ENCODE assay signal across 21 cellular contexts in the genomic region with DNA sequence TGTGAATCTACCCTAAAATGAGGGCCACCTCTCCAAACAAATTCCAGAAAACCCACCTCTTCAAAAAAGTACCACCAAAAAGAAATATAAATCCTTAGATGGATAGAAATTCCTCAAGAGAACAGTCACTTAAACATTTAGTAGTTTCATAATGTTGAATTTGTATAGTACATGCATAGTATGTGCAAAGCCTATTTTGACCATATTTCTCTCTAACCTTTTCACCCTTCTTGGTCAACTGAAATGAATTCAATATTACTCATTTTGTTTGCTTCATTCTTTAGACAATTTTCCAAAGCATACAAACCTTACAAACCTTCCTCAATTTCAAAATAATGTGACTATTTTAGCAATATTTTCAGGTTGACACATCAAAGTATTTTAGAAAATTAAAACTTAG. TPM values are rescaled to one million over a fixed set of nuclear protein-coding genes. Genes with fewer than 3 reads are reported as not detected.
A peak's percentile ranks its signal among the peaks of the same experiment; 100 is the strongest.
DNase-seq lines count a peak whose midpoint lies in the region; ATAC-seq, FAIRE-seq and TF ChIP-seq lines count a peak whose summit lies in the region.
"Had no signal": no experiment of that assay in that cellular context is flagged by ENCODE, and none has a peak within 500 bp of the region (broad histone marks: within the 10 kb centered on the region; RNA-seq: fewer than 3 reads in every experiment).

No MANE protein-coding gene starts in this region.

- no peaks in the 10 kb centered on the region for H3K79me2 ChIP-seq in GM23248 (ENCODE audit: insufficient read depth)
- no peaks in the 10 kb centered on the region for H3K79me2 ChIP-seq in smooth muscle cell (ENCODE audit: low read depth)

- no peaks in the 10 kb centered on the region for H3K9me2 ChIP-seq in GM23248 (ENCODE audit: insufficient read depth)

- no peak overlapping the region for H2AFZ ChIP-seq in GM23248
- no peak overlapping the region for H2AFZ ChIP-seq in smooth muscle cell (ENCODE audit: low read depth)

- H3K4me1 ChIP-seq in GM23248 (ENCODE audit: insufficient read depth) (no peaks in the 10 kb centered on the region), adipocyte (ENCODE audit: control insufficient read depth, insufficient read depth, low read length) (peaks cover 17% of the 10 kb centered on the region), HAP-1 (no peaks in the 10 kb centered on the region), smooth muscle cell (ENCODE audit: low read depth) (no peaks in the 10 kb centered on the region)
- H3K4me1 ChIP-seq: BE2C had no signal

- FAIRE-seq in colon (lab: Jason Lieb, UNC): peak; percentile 41
- FAIRE-seq: D721Med had no signal

- no peak overlapping the region for H3K27ac ChIP-seq in GM23248
- no peak overlapping the region for H3K27ac ChIP-seq in smooth muscle cell (ENCODE audit: low read depth)
- H3K27ac ChIP-seq: KMS-11 had no signal

- in situ Hi-C loops in GM23248 (cut with MboI) (loop anchor here (25.0 kb wide), 2 partner anchors 99 to 101 kb away; no protein-coding TSS in a partner anchor), HAP-1 (cut with MboI; ENCODE audit: low sequenced_read_pairs) (no loop called here)

- H3K4me2 ChIP-seq in GM23248 (ENCODE audit: unreplicated experiment) (no peak overlapping the region), smooth muscle cell (no peak overlapping the region)
- H3K4me2 ChIP-seq: KMS-11 had no signal

- H3K36me3 ChIP-seq in GM23248 (ENCODE audit: low read depth) (no peaks in the 10 kb centered on the region), adipocyte (ENCODE audit: control insufficient read depth, insufficient read depth, low read length, severe bottlenecking) (no peaks in the 10 kb centered on the region), HAP-1 (replicated peaks) (no peaks in the 10 kb centered on the region), smooth muscle cell (ENCODE audit: low read depth) (no peaks in the 10 kb centered on the region)
- H3K36me3 ChIP-seq: BE2C had no signal

- no peak for ATAC-seq in HG02973 (IDR thresholded peaks at IDR 0.05; ENCODE audit: unreplicated experiment)
- ATAC-seq: HCT116 had no signal

- H4K20me1 ChIP-seq in GM23248 (ENCODE audit: insufficient read depth): no peaks in the 10 kb centered on the region
- H4K20me1 ChIP-seq in smooth muscle cell (ENCODE audit: low read depth): no peaks in the 10 kb centered on the region

- H3K27me3 ChIP-seq in GM23248 (replicated peaks; ENCODE audit: insufficient read depth): no peaks in the 10 kb centered on the region
- no peaks in the 10 kb centered on the region for H3K27me3 ChIP-seq in adipocyte (replicated peaks; ENCODE audit: control insufficient read depth, insufficient read depth, low read length)
- no peaks in the 10 kb centered on the region for H3K27me3 ChIP-seq in HAP-1 (ENCODE audit: low read depth)
- H3K27me3 ChIP-seq in smooth muscle cell (ENCODE audit: low read depth): no peaks in the 10 kb centered on the region
- H3K27me3 ChIP-seq: BE2C had no signal

- TF ChIP-seq CTCF in smooth muscle cell (IDR thresholded peaks at IDR 0.05; ENCODE audit: borderline replicate concordance, insufficient read depth, poor library complexity, severe bottlenecking): no peak

- H3K4me3 ChIP-seq in GM23248 (no peak overlapping the region), adipocyte (ENCODE audit: low read length) (no peak overlapping the region), HAP-1 (no peak overlapping the region), smooth muscle cell (no peak overlapping the region)

- H3K9me3 ChIP-seq in GM23248 (ENCODE audit: low read depth) (no peaks in the 10 kb centered on the region), adipocyte (ENCODE audit: control insufficient read depth, low read length) (peaks cover 2% of the 10 kb centered on the region), HAP-1 (no peaks in the 10 kb centered on the region), smooth muscle cell (replicated peaks; ENCODE audit: low read depth) (no peaks in the 10 kb centered on the region)
- H3K9me3 ChIP-seq: BE2C had no signal

- H3F3A ChIP-seq in GM23248 (ENCODE audit: insufficient read depth): no peaks in the 10 kb centered on the region
- H3F3A ChIP-seq in smooth muscle cell (ENCODE audit: low read depth): no peaks in the 10 kb centered on the region

- H3K9ac ChIP-seq in GM23248: no peak overlapping the region
- H3K9ac ChIP-seq in adipocyte (ENCODE audit: low read length): no peak overlapping the region
- no peak overlapping the region for H3K9ac ChIP-seq in smooth muscle cell (ENCODE audit: low read depth)
- H3K9ac ChIP-seq: KMS-11 had no signal

- DNase-seq in GM23248 (peak; percentile 43), adipocyte (ENCODE audit: low read depth) (peak; percentile 35), iris pigment epithelial cell (ENCODE audit: low read depth) (peak; percentile 54), cerebellum (ENCODE audit: low spot score) (no peak), HAP-1 (ENCODE audit: low spot score in 2 of 2) (no peak), smooth muscle cell (lab: John Stamatoyannopoulos, UW; ENCODE audit: unreplicated experiment) (no peak)
- DNase-seq: BE2C; C1 segment of cervical spinal cord; CD4-positive, CD25-positive, alpha-beta regulatory T cell; CD8-positive, alpha-beta memory T cell; COR-L47; GDM1; HFFc6 had no signal

RNA-seq across cellular contexts. Expression of a gene that starts 4.1 kb away (rescaled TPM):
- total RNA-seq in GM23248 (2014; rRNA removed; shearing (Covaris generic)): not detected in 2 replicates
- polyA plus RNA-seq in GM23248 (2016; fragmentation: Nextera tagmentation; extraction: Ambion mirVana) (not detected in 2 replicates), smooth muscle cell (0.48 TPM in 1 of 2 replicates, not detected in the other)
- total RNA-seq in cerebellum (not detected), smooth muscle cell (not detected in 2 replicates)
- total RNA-seq: A172; CD8-positive, alpha-beta memory T cell; H4; HFFc6; HT1080 had no signal
- polyA plus RNA-seq: CD8-positive, alpha-beta memory T cell had no signal

RNA-seq across cellular contexts. Expression of a gene that starts 34.1 kb away (rescaled TPM):
- total RNA-seq in GM23248 (2014; rRNA removed; shearing (Covaris generic)): not detected in 2 replicates
- polyA plus RNA-seq in GM23248 (2016; fragmentation: Nextera tagmentation; extraction: Ambion mirVana) (not detected in 2 replicates), smooth muscle cell (0.06 TPM in 1 of 2 replicates, not detected in the other)
- total RNA-seq in cerebellum (not detected), smooth muscle cell (not detected in 2 replicates)
- total RNA-seq: A172; CD4-positive, CD25-positive, alpha-beta regulatory T cell; CD8-positive, alpha-beta memory T cell; H4; HFFc6; HT1080 had no signal
- polyA plus RNA-seq: CD8-positive, alpha-beta memory T cell had no signal

RNA-seq across cellular contexts. Expression of a gene that starts 46.8 kb away (rescaled TPM):
- not detected in 2 replicates for total RNA-seq in GM23248 (2014; rRNA removed; shearing (Covaris generic))
- polyA plus RNA-seq in GM23248 (2016; fragmentation: Nextera tagmentation; extraction: Ambion mirVana) (not detected in 2 replicates), smooth muscle cell (not detected in 2 replicates)
- total RNA-seq in cerebellum (not detected), smooth muscle cell (not detected in 2 replicates)
- total RNA-seq: A172; CD4-positive, CD25-positive, alpha-beta regulatory T cell; CD8-positive, alpha-beta memory T cell; H4; HFFc6; HT1080 had no signal
- polyA plus RNA-seq: CD8-positive, alpha-beta memory T cell had no signal

Comparison
In these comparisons a context has a peak if more than half of its experiments do, and no peak if none do; other contexts are left out.
1. DNase-seq: peak in GM23248 (single experiment), adipocyte (single experiment) and iris pigment epithelial cell (single experiment); none in cerebellum (single experiment), HAP-1 (0 of 2) and smooth muscle cell (single experiment).